ENCODE assay signal across 8 cellular contexts in the genomic region with DNA sequence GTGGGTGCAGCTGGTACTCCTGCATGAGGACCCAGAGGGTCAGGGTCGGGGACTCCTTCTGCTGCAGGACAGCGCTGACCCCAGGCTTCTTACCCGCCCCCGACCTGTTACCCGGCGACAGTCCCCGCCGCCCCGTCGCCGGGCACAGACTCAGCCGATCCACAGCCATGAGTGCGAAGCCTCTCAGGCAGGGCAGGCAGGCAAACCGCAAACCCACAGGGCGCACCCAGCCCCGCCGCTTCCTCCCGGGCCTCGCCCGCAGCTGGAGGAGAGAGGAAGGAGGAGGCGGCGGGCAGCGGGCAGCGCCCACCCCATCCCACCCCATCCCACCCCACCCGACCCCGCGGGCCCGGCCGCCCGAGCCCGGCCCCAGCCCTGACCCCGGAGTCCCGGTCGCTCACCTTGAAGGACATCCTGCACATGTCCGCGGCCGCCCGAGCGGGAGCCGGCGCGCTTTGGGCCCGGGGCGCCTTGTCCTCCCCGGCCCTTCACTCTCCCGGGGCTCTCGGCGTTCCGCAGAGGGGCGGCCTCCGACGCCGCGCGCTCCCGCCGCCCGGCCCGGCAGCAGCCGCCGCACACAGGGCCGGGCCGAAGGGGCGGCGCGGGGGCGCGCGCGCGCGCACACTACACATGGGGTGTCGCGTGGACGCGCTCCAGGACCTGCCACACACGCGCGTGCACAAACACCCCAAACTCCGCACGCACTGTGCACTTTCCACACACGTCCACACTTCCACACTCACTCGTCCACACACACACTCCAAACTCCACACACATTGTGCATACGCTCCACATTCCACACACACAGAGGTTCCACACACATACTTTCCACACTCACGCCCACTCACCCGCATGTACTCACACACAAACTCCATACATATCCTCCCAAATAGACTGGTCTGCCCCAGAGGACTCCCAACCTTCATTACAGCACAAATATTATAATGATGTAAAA. TPM values are rescaled to one million over a fixed set of nuclear protein-coding genes. Genes with fewer than 3 reads are reported as not detected.
DNase-seq lines count a peak whose midpoint lies in the region; ATAC-seq, FAIRE-seq and TF ChIP-seq lines count a peak whose summit lies in the region.

A gene with protein sequence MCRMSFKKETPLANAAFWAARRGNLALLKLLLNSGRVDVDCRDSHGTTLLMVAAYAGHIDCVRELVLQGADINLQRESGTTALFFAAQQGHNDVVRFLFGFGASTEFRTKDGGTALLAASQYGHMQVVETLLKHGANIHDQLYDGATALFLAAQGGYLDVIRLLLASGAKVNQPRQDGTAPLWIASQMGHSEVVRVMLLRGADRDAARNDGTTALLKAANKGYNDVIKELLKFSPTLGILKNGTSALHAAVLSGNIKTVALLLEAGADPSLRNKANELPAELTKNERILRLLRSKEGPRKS (minus strand): TSS at position 603 of the 955 bp plus-strand sequence. CDS start 181 bp downstream, at position 422.

- H2AFZ ChIP-seq in mammary epithelial cell (ENCODE audit: low read depth, low read length), result peak within 1 kb of the TSS; percentile 90

- no peak within 1 kb of the TSS for H3K9ac ChIP-seq in mammary epithelial cell (ENCODE audit: insufficient read depth, low read length)
- H3K9ac ChIP-seq in kidney (ENCODE audit: low read length in 2 of 2), result no peak within 1 kb of the TSS

- peak within 1 kb of the TSS; percentile 45 to 62 (median 55) for H3K4me3 ChIP-seq in mammary epithelial cell (replicated peaks in 1 of 3; ENCODE audit: insufficient read depth in 1 of 3, low read depth in 2 of 3, low read length in 3 of 3)
- H3K4me3 ChIP-seq in kidney (ENCODE audit: low read length in 2 of 2), result peak within 1 kb of the TSS; percentile 50 to 64

- H3K4me1 ChIP-seq in mammary epithelial cell (ENCODE audit: insufficient read depth, low read length), result peaks cover 14% of the 10 kb centered on the region
- H3K4me1 ChIP-seq in kidney (ENCODE audit: control insufficient read depth in 1 of 2, insufficient read depth in 1 of 2, low read depth in 1 of 2, low read length in 2 of 2), result peaks cover 0 to 7% of the 10 kb centered on the region in 2 donors

- FAIRE-seq in kidney (lab: Jason Lieb, UNC), result no peak

- no peaks in the 10 kb centered on the region for H3K36me3 ChIP-seq in mammary epithelial cell (ENCODE audit: insufficient read depth, low read length)
- H3K36me3 ChIP-seq in kidney (ENCODE audit: control insufficient read depth in 1 of 2, insufficient read depth in 2 of 2, low read length in 2 of 2), result no peaks in the 10 kb centered on the region

- intact Hi-C loops in mammary epithelial cell (cut with micrococcal nuclease) (loop anchor here (1.0 kb wide), 1 partner anchor 27 kb away; a partner anchor contains a TSS), kidney (cut with DNase I) (no loop called here)

- DNase-seq in COR-L47 (lab: John Stamatoyannopoulos, UW) (peak; percentile 45), HK-2 (ENCODE audit: unreplicated experiment) (peak; percentile 45), UCSD-AML1 (lab: John Stamatoyannopoulos, UW; ENCODE audit: unreplicated experiment) (peak; percentile 39), mammary epithelial cell (peak; percentile 21), kidney (no peak)
- peak; percentile 39 to 65 for DNase-seq in stimulated activated CD4-positive, alpha-beta T cell treated with anti-CD3 and anti-CD28 coated beads, Interleukin-2, amount 100 ng/mL, for 24 hours

- ATAC-seq in GM21737 (IDR thresholded peaks at IDR 0.05; ENCODE audit: unreplicated experiment) (no peak), GM21360 (IDR thresholded peaks at IDR 0.05; ENCODE audit: unreplicated experiment) (no peak)

- no peak within 1 kb of the TSS for H3K27ac ChIP-seq in mammary epithelial cell (ENCODE audit: insufficient read depth, low read depth, low read length)
- H3K27ac ChIP-seq in kidney (ENCODE audit: low read depth in 2 of 2, low read length in 2 of 2), result no peak within 1 kb of the TSS

- no peaks in the 10 kb centered on the region for H4K20me1 ChIP-seq in mammary epithelial cell (ENCODE audit: insufficient read depth, low read length)

- TF ChIP-seq CTCF in mammary epithelial cell (conservative IDR thresholded peaks at IDR 0.05 in 1 of 2, IDR thresholded peaks at IDR 0.05 in 1 of 2; ENCODE audit: extremely low read depth in 1 of 2, insufficient read depth in 1 of 2, low read depth in 1 of 2, low read length in 2 of 2) (no peak), kidney (IDR thresholded peaks at IDR 0.05; ENCODE audit: borderline replicate concordance, extremely low read depth, insufficient read depth) (no peak)

- no peaks in the 10 kb centered on the region for H3K79me2 ChIP-seq in mammary epithelial cell (ENCODE audit: insufficient read depth, low read length)

- dilution Hi-C loops in mammary epithelial cell (cut with HindIII; ENCODE audit: low sequenced_read_pairs), result no loop called here

- peak within 1 kb of the TSS; percentile 95 for H3K4me2 ChIP-seq in mammary epithelial cell (ENCODE audit: insufficient read depth, low read depth, low read length)

- no peaks in the 10 kb centered on the region for H3K27me3 ChIP-seq in mammary epithelial cell (ENCODE audit: insufficient read depth, low read length)

- 4% methylated on average over 21 of the region's 86 CpGs for WGBS in mammary epithelial cell (ENCODE audit: low coverage, missing lambda C conversion rate)

- no TSS peak for BruUV-seq in mammary epithelial cell (replicated peaks; lab: Mats Ljungman, UMichigan)

- no peaks in the 10 kb centered on the region for H3K9me3 ChIP-seq in mammary epithelial cell (replicated peaks; ENCODE audit: insufficient read depth, low read length)
- H3K9me3 ChIP-seq in kidney (ENCODE audit: control insufficient read depth in 1 of 2, low read length in 2 of 2), result no peaks in the 10 kb centered on the region

- CTCF ChIA-PET in mammary epithelial cell (lab: Charles Lee; ENCODE audit: low non-redundant PET), result interaction anchor here (0.6 kb wide), 2 partner anchors 21 to 32 kb away, joined by 3 to 15 read pairs; no protein-coding TSS in a partner anchor

- in situ Hi-C loops in mammary epithelial cell (cut with MboI; ENCODE audit: low sequenced_read_pairs in 2 of 2), result no loop called here

RNA-seq across cellular contexts. Expression of the gene that starts here (rescaled TPM):
- total RNA-seq in mammary epithelial cell, result 1 to 10 TPM; 7.5 to 8.7 TPM
- polyA plus RNA-seq in mammary epithelial cell, result 4.7 TPM
- 7.5 TPM for polyA minus RNA-seq in mammary epithelial cell
- 4.9 TPM for total RNA-seq in kidney
- 5.2 TPM for polyA plus RNA-seq in kidney (ENCODE audit: insufficient read depth, low read depth, low replicate concordance)
